In the genomic region with DNA sequence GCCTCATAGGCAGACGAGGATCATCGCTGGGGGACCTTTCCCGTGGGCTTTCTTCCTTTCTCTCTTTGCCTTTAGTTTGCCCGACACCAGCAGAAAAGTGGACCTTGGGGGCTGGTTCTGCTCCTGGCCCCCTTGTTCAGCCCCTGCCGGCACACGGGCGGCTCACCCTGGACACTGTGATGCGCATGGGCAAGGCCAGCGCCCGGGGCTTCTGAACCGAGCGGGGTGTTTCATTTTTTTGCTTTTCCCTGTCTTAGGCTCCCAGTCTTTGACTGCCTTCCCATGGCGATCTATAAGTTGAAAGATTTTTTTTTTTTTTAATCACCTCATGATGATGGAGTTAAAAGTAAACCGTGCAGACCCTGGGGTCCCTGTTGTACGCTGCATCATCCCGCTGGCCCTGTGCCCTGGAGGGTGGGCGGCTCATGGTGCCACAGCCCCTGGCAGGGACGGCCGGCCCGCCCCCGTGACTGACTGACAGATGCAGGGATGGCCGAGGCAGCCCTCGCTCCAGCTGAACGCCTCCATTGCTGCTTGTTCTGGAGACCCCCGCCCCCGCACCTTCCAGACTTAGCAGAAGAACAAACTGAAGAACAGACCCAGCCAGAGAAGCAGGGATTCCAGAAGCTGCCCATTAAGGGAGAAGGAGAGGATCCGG, we compare ENCODE assay signal across 17 cellular contexts. TPM values are rescaled to one million over a fixed set of nuclear protein-coding genes. Genes with fewer than 3 reads are reported as not detected.
DNase-seq lines count a peak whose midpoint lies in the region; ATAC-seq, FAIRE-seq and TF ChIP-seq lines count a peak whose summit lies in the region.
"Had no signal": no experiment of that assay in that cellular context is flagged by ENCODE, and none has a peak within 500 bp of the region (broad histone marks: within the 10 kb centered on the region; RNA-seq: fewer than 3 reads in every experiment).

No MANE protein-coding gene starts in this region.

- H2AK5ac ChIP-seq in neuronal stem cell (ENCODE audit: low read depth, low read length), result no peak overlapping the region

- no peak overlapping the region for H2BK120ac ChIP-seq in neuronal stem cell (ENCODE audit: low read depth, low read length)

- ATAC-seq in K562 (no peak), HG03378 (IDR thresholded peaks at IDR 0.05; ENCODE audit: unreplicated experiment) (no peak)
- ATAC-seq: GM23338 had no signal

- H3K4me1 ChIP-seq in breast epithelium (no peaks in the 10 kb centered on the region), mammary epithelial cell (ENCODE audit: insufficient read depth, low read length) (no peaks in the 10 kb centered on the region), K562 (replicated peaks in 1 of 2; ENCODE audit: control insufficient read depth in 2 of 2, insufficient read depth in 2 of 2, low read length in 2 of 2) (peaks cover 0 to 16% of the 10 kb centered on the region in 2 experiments; a peak in 1 of 5 replicates), neuronal stem cell (ENCODE audit: control insufficient read depth in 2 of 2, insufficient read depth in 1 of 2, low read depth in 1 of 2, low read length in 2 of 2) (peaks cover 0 to 2% of the 10 kb centered on the region in 2 donors), BE2C (no peaks in the 10 kb centered on the region)
- H3K4me1 ChIP-seq: Caco-2 had no signal

- H2AFZ ChIP-seq in mammary epithelial cell (ENCODE audit: low read depth, low read length) (no peak overlapping the region), K562 (ENCODE audit: low read depth, low read length) (no peak overlapping the region), neuronal stem cell (ENCODE audit: low read length) (no peak overlapping the region)
- H2AFZ ChIP-seq: GM23338 had no signal

- CTCF ChIA-PET in mammary epithelial cell (lab: Charles Lee; ENCODE audit: low non-redundant PET), result no interaction called here
- CTCF ChIA-PET in K562 (lab: Yijun Ruan, JAX; ENCODE audit: low intra/inter-chr PET ratio), result no interaction called here

- no peak overlapping the region for H4K8ac ChIP-seq in neuronal stem cell (ENCODE audit: low read depth, low read length)

- H3K79me1 ChIP-seq in neuronal stem cell (ENCODE audit: low read depth, low read length), result peaks cover 4% of the 10 kb centered on the region

- H3K79me2 ChIP-seq in mammary epithelial cell (ENCODE audit: insufficient read depth, low read length) (no peaks in the 10 kb centered on the region), K562 (ENCODE audit: control insufficient read depth, insufficient read depth, low read length) (no peaks in the 10 kb centered on the region)

- no peak overlapping the region for H2BK5ac ChIP-seq in neuronal stem cell (ENCODE audit: low read length)

- dilution Hi-C loops in mammary epithelial cell (cut with HindIII; ENCODE audit: low sequenced_read_pairs), result loop anchor here (10.0 kb wide), 1 partner anchor 171 kb away; no protein-coding TSS in a partner anchor

- no peak for TF ChIP-seq EP300 in K562 (IDR thresholded peaks at IDR 0.05; ENCODE audit: low read length)

- H3K36me3 ChIP-seq in breast epithelium, result peaks cover 13% of the 10 kb centered on the region
- H3K36me3 ChIP-seq in mammary epithelial cell (ENCODE audit: insufficient read depth, low read length), result peaks cover 13% of the 10 kb centered on the region
- H3K36me3 ChIP-seq in K562 (ENCODE audit: control insufficient read depth, insufficient read depth, low read length), result peaks cover 68% of the 10 kb centered on the region; the same call in 2 of the 3 replicates
- H3K36me3 ChIP-seq in neuronal stem cell (replicated peaks in 1 of 2; ENCODE audit: control insufficient read depth in 2 of 2, insufficient read depth in 2 of 2, low read length in 2 of 2), result peaks cover 49 to 82% of the 10 kb centered on the region in 2 donors
- peaks cover 43% of the 10 kb centered on the region for H3K36me3 ChIP-seq in BE2C

- WGBS in mammary epithelial cell (ENCODE audit: low coverage, missing lambda C conversion rate), result 84% methylated on average over 15 of the region's 27 CpGs
- 96% methylated on average over 23 of the region's 27 CpGs for WGBS in K562 (ENCODE audit: insufficient coverage, low coverage, missing lambda C conversion rate)
- no CpG with 5 or more reads among the region's 27 CpGs for WGBS in neuronal stem cell (ENCODE audit: extremely low coverage in 2 of 2, insufficient read length in 2 of 2, insufficient replicate concordance in 1 of 2), 2 donors

- intact Hi-C loops in breast epithelium (cut with DNase I; ENCODE audit: low total_unique reads), result no loop called here
- intact Hi-C loops in mammary epithelial cell (cut with micrococcal nuclease), result no loop called here
- intact Hi-C loops in K562 (cut with micrococcal nuclease), result no loop called here

- no peak overlapping the region for H3K18ac ChIP-seq in neuronal stem cell (ENCODE audit: low read length)

- TF ChIP-seq RAD21 in K562 (CRISPR knock-in tag; conservative IDR thresholded peaks at IDR 0.05 in 1 of 2, IDR thresholded peaks at IDR 0.05 in 1 of 2), result no peak

- POLR2A ChIA-PET in K562 (lab: Yijun Ruan, JAX), result interaction anchor here (0.6 kb wide), 1 partner anchor 19 kb away, joined by 3 read pairs; no protein-coding TSS in a partner anchor

- H4K20me1 ChIP-seq in mammary epithelial cell (ENCODE audit: insufficient read depth, low read length) (no peaks in the 10 kb centered on the region), K562 (replicated peaks; ENCODE audit: control insufficient read depth, insufficient read depth, low read length) (no peaks in the 10 kb centered on the region)

- BruUV-seq in mammary epithelial cell (replicated peaks; lab: Mats Ljungman, UMichigan) (no TSS peak), K562 (replicated peaks; lab: Mats Ljungman, UMichigan) (no TSS peak)

- H3K9ac ChIP-seq in mammary epithelial cell (ENCODE audit: insufficient read depth, low read length) (no peak overlapping the region), K562 (ENCODE audit: insufficient read depth in 1 of 2, low read depth in 2 of 2, low read length in 2 of 2) (no peak overlapping the region), neuronal stem cell (ENCODE audit: low read depth, low read length, poor library complexity) (peak overlapping the region; percentile 21)

- no peaks in the 10 kb centered on the region for H3K27me3 ChIP-seq in breast epithelium
- H3K27me3 ChIP-seq in mammary epithelial cell (ENCODE audit: insufficient read depth, low read length), result no peaks in the 10 kb centered on the region
- H3K27me3 ChIP-seq in K562 (ENCODE audit: control insufficient read depth in 2 of 2, insufficient read depth in 2 of 2, low read length in 2 of 2), result no peaks in the 10 kb centered on the region
- no peaks in the 10 kb centered on the region for H3K27me3 ChIP-seq in neuronal stem cell (ENCODE audit: control insufficient read depth in 3 of 3, insufficient read depth in 3 of 3, low read depth in 1 of 3, low read length in 3 of 3)
- no peaks in the 10 kb centered on the region for H3K27me3 ChIP-seq in BE2C

- TF ChIP-seq CTCF in breast epithelium (IDR thresholded peaks at IDR 0.05) (no peak), mammary epithelial cell (conservative IDR thresholded peaks at IDR 0.05 in 1 of 2, IDR thresholded peaks at IDR 0.05 in 1 of 2; ENCODE audit: extremely low read depth in 1 of 2, insufficient read depth in 1 of 2, low read depth in 1 of 2, low read length in 2 of 2) (no peak), K562 (IDR thresholded peaks at IDR 0.05 in 2 of 3, conservative IDR thresholded peaks at IDR 0.05 in 1 of 3; ENCODE audit: insufficient read depth in 2 of 3, low read depth in 1 of 3, low read length in 3 of 3) (no peak), BE2C (IDR thresholded peaks at IDR 0.05; ENCODE audit: low read depth, low read length) (no peak)

- H3K4me3 ChIP-seq in breast epithelium, result peak overlapping the region in 2 of 3 donors; percentile 48 to 59
- H3K4me3 ChIP-seq in mammary epithelial cell (replicated peaks in 1 of 3; ENCODE audit: insufficient read depth in 1 of 3, low read depth in 2 of 3, low read length in 3 of 3), result no peak overlapping the region
- H3K4me3 ChIP-seq in K562, result no peak overlapping the region
- H3K4me3 ChIP-seq in neuronal stem cell (ENCODE audit: low read length in 2 of 2), result no peak overlapping the region
- H3K4me3 ChIP-seq in BE2C (ENCODE audit: low read depth, low read length), result no peak overlapping the region
- H3K4me3 ChIP-seq: GM23338 had no signal

- H3K9me1 ChIP-seq in K562 (ENCODE audit: control insufficient read depth, insufficient read depth, low read length), result no peaks in the 10 kb centered on the region

- DNase-seq in breast epithelium (ENCODE audit: low spot score in 2 of 2) (no peak), mammary epithelial cell (no peak), K562 (ENCODE audit: extremely low read depth in 1 of 4, low spot score in 3 of 4) (no peak), neuronal stem cell (ENCODE audit: low spot score) (no peak), BE2C (no peak), NCI-H1930 (lab: John Stamatoyannopoulos, UW) (no peak)
- DNase-seq: Caco-2, DND-41, GDM1, H7 had no signal

- no peak overlapping the region for H3K27ac ChIP-seq in breast epithelium
- no peak overlapping the region for H3K27ac ChIP-seq in mammary epithelial cell (ENCODE audit: insufficient read depth, low read depth, low read length)
- no peak overlapping the region for H3K27ac ChIP-seq in K562 (ENCODE audit: extremely low read depth, low read depth, low read length)
- H3K27ac ChIP-seq in neuronal stem cell (replicated peaks; ENCODE audit: low read length), result no peak overlapping the region

- no peak for TF ChIP-seq POLR2A in breast epithelium (IDR thresholded peaks at IDR 0.05)
- TF ChIP-seq POLR2A in K562 (conservative IDR thresholded peaks at IDR 0.05), result no peak

- H3K4me2 ChIP-seq in mammary epithelial cell (ENCODE audit: insufficient read depth, low read depth, low read length) (no peak overlapping the region), K562 (ENCODE audit: insufficient read depth, low read length) (no peak overlapping the region), neuronal stem cell (ENCODE audit: insufficient read depth, low read length, poor library complexity, severe bottlenecking) (no peak overlapping the region)
- H3K4me2 ChIP-seq: GM23338 had no signal

- no peak overlapping the region for H2BK15ac ChIP-seq in neuronal stem cell (ENCODE audit: low read length)

- H3K9me3 ChIP-seq in breast epithelium (no peaks in the 10 kb centered on the region), mammary epithelial cell (replicated peaks; ENCODE audit: insufficient read depth, low read length) (no peaks in the 10 kb centered on the region), K562 (replicated peaks; ENCODE audit: control insufficient read depth, insufficient read depth, low read depth, low read length) (no peaks in the 10 kb centered on the region), neuronal stem cell (replicated peaks in 1 of 2; ENCODE audit: control insufficient read depth in 2 of 2, insufficient read depth in 1 of 2, low read depth in 1 of 2, low read length in 2 of 2) (no peaks in the 10 kb centered on the region), BE2C (no peaks in the 10 kb centered on the region)
- H3K9me3 ChIP-seq: Caco-2 had no signal

- H4K91ac ChIP-seq in neuronal stem cell (ENCODE audit: low read depth, low read length, poor library complexity), result no peak overlapping the region

- H3K14ac ChIP-seq in neuronal stem cell (ENCODE audit: low read length), result no peak overlapping the region

- peak overlapping the region; percentile 12 for H3K23ac ChIP-seq in neuronal stem cell (ENCODE audit: low read depth, low read length, poor library complexity)

- H3K4ac ChIP-seq in neuronal stem cell (ENCODE audit: low read length), result no peak overlapping the region

- H2BK12ac ChIP-seq in neuronal stem cell (ENCODE audit: low read length), result peak overlapping the region; percentile 10

- FAIRE-seq in K562 (lab: Jason Lieb, UNC), result no peak
- FAIRE-seq: A204.1, GM12892 had no signal

- in situ Hi-C loops in mammary epithelial cell (cut with MboI; ENCODE audit: low sequenced_read_pairs in 2 of 2) (no loop called here), K562 (cut with MboI) (no loop called here)

RNA-seq across cellular contexts. Expression of gene TSSK6, which starts 9.6 kb away (rescaled TPM):
- total RNA-seq in breast epithelium (1 to 10 TPM in 2 of 3 donors, under 1 TPM in 1; 0.96 to 2.9 (median 2.3) TPM), mammary epithelial cell (1 to 10 TPM; 2.7 to 2.8 TPM), K562 (2014; rRNA removed) (2.0 and 2.1 TPM in 2 replicates), K562 (2014; rRNA removed; fragmentation: Illumina TruSeq; extraction: Trizol) (0.22 TPM in 1 of 2 replicates, not detected in the other), K562 (2015; rRNA removed; fragmentation: Illumina TruSeq; extraction: Trizol) (0.76 and 0.90 TPM in 2 replicates), K562 (2021) (2.4 and 2.6 TPM in 2 replicates)
- polyA plus RNA-seq in mammary epithelial cell (0.88 TPM), K562 (2011; rRNA removed) (0.93 and 1.8 TPM in 2 replicates), K562 (2014; fragmentation: Illumina TruSeq; extraction: Trizol) (0.21 and 0.39 TPM in 2 replicates), K562 (2014; fragmentation: Nextera tagmentation; extraction: Ambion mirVana) (not detected), K562 (2014; rRNA removed) (2.4 and 3.9 TPM in 2 replicates)
- not detected for polyA minus RNA-seq in mammary epithelial cell
- total RNA-seq in K562 (2011; cell fraction: chromatin; rRNA removed; ENCODE audit: low replicate concordance), result 1.3 and 7.5 TPM in 2 replicates
- 14.5 and 15.7 TPM in 2 replicates for total RNA-seq in K562 (2011; cell fraction: nucleolus; rRNA removed)
- 4.5 TPM in 2 replicates for total RNA-seq in K562 (2011; cell fraction: nucleoplasm; rRNA removed)
- 2.5 and 7.7 TPM in 2 replicates for polyA plus RNA-seq in K562 (2011; cell fraction: cytosol; rRNA removed)
- 3.6 and 7.5 TPM in 2 replicates for polyA plus RNA-seq in K562 (2011; cell fraction: nucleus; rRNA removed)
- polyA plus RNA-seq in K562 (2012), result 1.3 and 2.7 TPM in 2 replicates
- 0.54 and 0.67 TPM in 2 replicates for polyA minus RNA-seq in K562 (2011; rRNA and poly(A)+ RNA removed)
- polyA minus RNA-seq in K562 (2011; cell fraction: cytosol; rRNA and poly(A)+ RNA removed), result 1.4 TPM in 1 of 2 replicates, not detected in the other
- 7.4 and 9.3 TPM in 2 replicates for polyA minus RNA-seq in K562 (2011; cell fraction: nucleus; rRNA and poly(A)+ RNA removed)
- polyA plus RNA-seq in neuronal stem cell (2013, experiment 1 of 2), result 2.3 TPM
- polyA plus RNA-seq in neuronal stem cell (2013, experiment 2 of 2), result 2.2 TPM
- 1.5 TPM for polyA plus RNA-seq in BE2C (2012; ENCODE audit: insufficient read depth, insufficient read length, low read depth)

RNA-seq across cellular contexts. Expression of gene NDUFA13, which starts 10.2 kb away (rescaled TPM):
- 100 to 1,000 TPM in 1 of 3 donors, 10 to 100 TPM in 2; 97.3 to 134 (median 99.2) TPM for total RNA-seq in breast epithelium
- total RNA-seq in mammary epithelial cell, result 100 to 1,000 TPM; 136 to 221 TPM
- polyA plus RNA-seq in mammary epithelial cell, result 444 TPM
- polyA minus RNA-seq in mammary epithelial cell, result 141 TPM
- total RNA-seq in K562 (2011; cell fraction: chromatin; rRNA removed; ENCODE audit: low replicate concordance), result 115 and 283 TPM in 2 replicates
- total RNA-seq in K562 (2011; cell fraction: nucleolus; rRNA removed), result 289 and 359 TPM in 2 replicates
- 176 and 255 TPM in 2 replicates for total RNA-seq in K562 (2011; cell fraction: nucleoplasm; rRNA removed)
- 386 and 429 TPM in 2 replicates for total RNA-seq in K562 (2014; rRNA removed)
- 74.8 and 146 TPM in 2 replicates for total RNA-seq in K562 (2014; rRNA removed; fragmentation: Illumina TruSeq; extraction: Trizol)
- total RNA-seq in K562 (2015; rRNA removed; fragmentation: Illumina TruSeq; extraction: Trizol), result 397 and 447 TPM in 2 replicates
- total RNA-seq in K562 (2021), result 522 and 559 TPM in 2 replicates
- polyA plus RNA-seq in K562 (2011; rRNA removed), result 340 and 343 TPM in 2 replicates
- 881 and 1,009 TPM in 2 replicates for polyA plus RNA-seq in K562 (2011; cell fraction: cytosol; rRNA removed)
- 249 and 320 TPM in 2 replicates for polyA plus RNA-seq in K562 (2011; cell fraction: nucleus; rRNA removed)
- polyA plus RNA-seq in K562 (2012), result 401 and 675 TPM in 2 replicates
- polyA plus RNA-seq in K562 (2014; fragmentation: Illumina TruSeq; extraction: Trizol), result 298 and 395 TPM in 2 replicates
- polyA plus RNA-seq in K562 (2014; fragmentation: Nextera tagmentation; extraction: Ambion mirVana), result 100 to 1,000 TPM; 263 to 440 TPM
- polyA plus RNA-seq in K562 (2014; rRNA removed), result 596 and 801 TPM in 2 replicates
- polyA minus RNA-seq in K562 (2011; rRNA and poly(A)+ RNA removed), result 72.8 and 113 TPM in 2 replicates
- 98.7 and 142 TPM in 2 replicates for polyA minus RNA-seq in K562 (2011; cell fraction: cytosol; rRNA and poly(A)+ RNA removed)
- polyA minus RNA-seq in K562 (2011; cell fraction: nucleus; rRNA and poly(A)+ RNA removed), result 52.4 and 62.5 TPM in 2 replicates
- polyA plus RNA-seq in neuronal stem cell (2013, experiment 1 of 2), result 218 TPM
- polyA plus RNA-seq in neuronal stem cell (2013, experiment 2 of 2), result 213 TPM
- 1,465 TPM for polyA plus RNA-seq in BE2C (2012; ENCODE audit: insufficient read depth, insufficient read length, low read depth)

RNA-seq across cellular contexts. Expression of gene YJEFN3, which starts 22.9 kb away (rescaled TPM):
- total RNA-seq in breast epithelium (1 to 10 TPM in 2 of 3 donors, under 1 TPM in 1; 0.88 to 2.0 (median 1.3) TPM), mammary epithelial cell (1 to 10 TPM in 1 of 2 donors, under 1 TPM in 1; 0.17 to 4.1 TPM), K562 (2014; rRNA removed) (1.3 and 1.5 TPM in 2 replicates), K562 (2014; rRNA removed; fragmentation: Illumina TruSeq; extraction: Trizol) (0.86 and 0.98 TPM in 2 replicates), K562 (2015; rRNA removed; fragmentation: Illumina TruSeq; extraction: Trizol) (1.1 TPM in 2 replicates), K562 (2021) (3.6 and 4.8 TPM in 2 replicates)
- polyA plus RNA-seq in mammary epithelial cell (0.68 TPM), K562 (2011; rRNA removed) (1.0 and 1.6 TPM in 2 replicates), K562 (2014; fragmentation: Illumina TruSeq; extraction: Trizol) (2.9 and 3.8 TPM in 2 replicates), K562 (2014; fragmentation: Nextera tagmentation; extraction: Ambion mirVana) (under 1 TPM in 1 of 2 experiments, not detected in 1; 0.04 TPM), K562 (2014; rRNA removed) (4.8 and 5.8 TPM in 2 replicates)
- 0.16 TPM for polyA minus RNA-seq in mammary epithelial cell
- total RNA-seq in K562 (2011; cell fraction: chromatin; rRNA removed; ENCODE audit: low replicate concordance), result 31.5 and 32.8 TPM in 2 replicates
- total RNA-seq in K562 (2011; cell fraction: nucleolus; rRNA removed), result 14.5 and 16.2 TPM in 2 replicates
- total RNA-seq in K562 (2011; cell fraction: nucleoplasm; rRNA removed), result 22.3 and 39.8 TPM in 2 replicates
- polyA plus RNA-seq in K562 (2011; cell fraction: cytosol; rRNA removed), result 0.86 and 2.6 TPM in 2 replicates
- 12.5 and 30.5 TPM in 2 replicates for polyA plus RNA-seq in K562 (2011; cell fraction: nucleus; rRNA removed)
- polyA plus RNA-seq in K562 (2012), result 4.6 and 18.0 TPM in 2 replicates
- 0.81 and 1.1 TPM in 2 replicates for polyA minus RNA-seq in K562 (2011; rRNA and poly(A)+ RNA removed)
- polyA minus RNA-seq in K562 (2011; cell fraction: cytosol; rRNA and poly(A)+ RNA removed), result 0.46 and 1.0 TPM in 2 replicates
- polyA minus RNA-seq in K562 (2011; cell fraction: nucleus; rRNA and poly(A)+ RNA removed), result 2.4 and 2.7 TPM in 2 replicates
- polyA plus RNA-seq in neuronal stem cell (2013, experiment 1 of 2), result 10.9 TPM
- 9.9 TPM for polyA plus RNA-seq in neuronal stem cell (2013, experiment 2 of 2)
- 2.4 TPM for polyA plus RNA-seq in BE2C (2012; ENCODE audit: insufficient read depth, insufficient read length, low read depth)
- polyA plus RNA-seq: CD14-positive monocyte; CD8-positive, alpha-beta memory T cell had no signal

RNA-seq across cellular contexts. Expression of gene CILP2, which starts 32.3 kb away (rescaled TPM):
- total RNA-seq in breast epithelium (under 1 TPM; 0.15 to 0.66 (median 0.16) TPM), mammary epithelial cell (1 to 10 TPM in 1 of 2 donors, under 1 TPM in 1; 0.67 to 1.1 TPM), K562 (2014; rRNA removed) (0.23 and 0.33 TPM in 2 replicates), K562 (2014; rRNA removed; fragmentation: Illumina TruSeq; extraction: Trizol) (0.04 TPM in 1 of 2 replicates, not detected in the other), K562 (2015; rRNA removed; fragmentation: Illumina TruSeq; extraction: Trizol) (0.08 and 0.11 TPM in 2 replicates), K562 (2021) (0.29 and 0.35 TPM in 2 replicates)
- polyA plus RNA-seq in mammary epithelial cell (0.12 TPM), K562 (2011; rRNA removed) (0.04 and 0.07 TPM in 2 replicates), K562 (2014; fragmentation: Illumina TruSeq; extraction: Trizol) (0.04 TPM in 2 replicates), K562 (2014; fragmentation: Nextera tagmentation; extraction: Ambion mirVana) (not detected), K562 (2014; rRNA removed) (0.05 and 0.31 TPM in 2 replicates)
- polyA minus RNA-seq in mammary epithelial cell, result 0.36 TPM
- 0.09 and 0.56 TPM in 2 replicates for total RNA-seq in K562 (2011; cell fraction: chromatin; rRNA removed; ENCODE audit: low replicate concordance)
- total RNA-seq in K562 (2011; cell fraction: nucleolus; rRNA removed), result 0.53 and 0.67 TPM in 2 replicates
- total RNA-seq in K562 (2011; cell fraction: nucleoplasm; rRNA removed), result 0.29 and 0.46 TPM in 2 replicates
- polyA plus RNA-seq in K562 (2011; cell fraction: cytosol; rRNA removed), result 0.01 and 0.67 TPM in 2 replicates
- 0.22 and 0.77 TPM in 2 replicates for polyA plus RNA-seq in K562 (2011; cell fraction: nucleus; rRNA removed)
- polyA plus RNA-seq in K562 (2012), result 0.05 and 0.29 TPM in 2 replicates
- polyA minus RNA-seq in K562 (2011; rRNA and poly(A)+ RNA removed), result 0.14 TPM in 1 of 2 replicates, not detected in the other
- not detected in 2 replicates for polyA minus RNA-seq in K562 (2011; cell fraction: cytosol; rRNA and poly(A)+ RNA removed)
- 0.22 and 0.27 TPM in 2 replicates for polyA minus RNA-seq in K562 (2011; cell fraction: nucleus; rRNA and poly(A)+ RNA removed)
- polyA plus RNA-seq in neuronal stem cell (2013, experiment 1 of 2), result 2.0 TPM
- polyA plus RNA-seq in neuronal stem cell (2013, experiment 2 of 2), result 2.1 TPM
- not detected for polyA plus RNA-seq in BE2C (2012; ENCODE audit: insufficient read depth, insufficient read length, low read depth)
- total RNA-seq: HT1080 had no signal
- polyA plus RNA-seq: CD14-positive monocyte had no signal

Comparison
In these comparisons a context has a peak if more than half of its experiments do, and no peak if none do; other contexts are left out.
1. H3K4me3 ChIP-seq: peak in breast epithelium (2 of 3); none in mammary epithelial cell (0 of 3), K562 (single experiment), neuronal stem cell (0 of 2) and BE2C (single experiment).